In the genomic region with DNA sequence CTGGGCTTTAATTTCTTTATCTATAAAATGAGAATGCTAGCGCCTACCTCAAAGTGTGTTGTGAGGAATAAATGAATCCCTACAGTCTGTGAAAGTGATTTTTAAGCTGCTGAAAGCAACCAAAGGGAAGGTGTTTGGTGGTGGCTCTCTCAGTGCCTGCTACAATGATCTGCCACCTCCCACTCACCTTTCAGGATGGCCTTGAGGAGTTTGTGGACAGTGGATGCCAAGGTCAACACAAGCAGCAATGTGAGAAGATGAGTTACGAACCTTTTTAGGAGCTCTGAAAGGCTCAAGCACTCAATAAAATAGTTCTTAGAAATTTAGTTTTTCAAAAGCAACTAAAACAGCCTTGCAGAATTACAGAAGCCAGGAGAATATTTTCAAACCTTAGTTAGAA, we compare ENCODE assay signal across 27 cellular contexts.
"Had no signal": no experiment of that assay in that cellular context is flagged by ENCODE, and none has a peak within 500 bp of the region (broad histone marks: within the 10 kb centered on the region; RNA-seq: fewer than 3 reads in every experiment).

No MANE protein-coding gene starts in this region.

- H3K27me3 Mint-ChIP-seq: progenitor cell of endocrine pancreas, type B pancreatic cell had no signal

- H3K4me3 Mint-ChIP-seq: immature natural killer cell; mesothelial cell of epicardium; naive B cell; natural killer cell; stimulated activated effector memory CD8-positive, alpha-beta T cell treated with anti-CD3 and anti-CD28 coated beads, Interleukin-12 subunit alpha, Interleukin-12 subunit beta, amount 100 ng/mL, for 72 hours; stimulated activated naive CD8-positive, alpha-beta T cell treated with anti-CD3 and anti-CD28 coated beads, Interleukin-15, Interleukin-2, amounts not matched to agents 100 ng/mL and 50 ng/mL, for 24 hours; type B pancreatic cell had no signal

- H3K36me3 Mint-ChIP-seq: immature natural killer cell; mesothelial cell of epicardium; naive B cell; natural killer cell; stimulated activated effector memory CD8-positive, alpha-beta T cell treated with anti-CD3 and anti-CD28 coated beads, Interleukin-12 subunit alpha, Interleukin-12 subunit beta, amount 100 ng/mL, for 72 hours; type B pancreatic cell had no signal

- H3K9me3 ChIP-seq: left ventricle myocardium inferior, ovary, right atrium auricular region, suprapubic skin, thoracic aorta, tibial nerve, vagina had no signal

- H3K36me3 ChIP-seq: left ventricle myocardium inferior, ovary, right atrium auricular region, suprapubic skin, thoracic aorta, tibial nerve, vagina had no signal

- H3K4me1 Mint-ChIP-seq: immature natural killer cell; naive B cell; stimulated activated effector memory CD8-positive, alpha-beta T cell treated with anti-CD3 and anti-CD28 coated beads, Interleukin-12 subunit alpha, Interleukin-12 subunit beta, amount 100 ng/mL, for 72 hours had no signal

- H3K27ac Mint-ChIP-seq: immature natural killer cell; mesothelial cell of epicardium; naive B cell; natural killer cell; progenitor cell of endocrine pancreas; stimulated activated effector memory CD8-positive, alpha-beta T cell treated with anti-CD3 and anti-CD28 coated beads, Interleukin-12 subunit alpha, Interleukin-12 subunit beta, amount 100 ng/mL, for 72 hours; stimulated activated naive CD8-positive, alpha-beta T cell treated with anti-CD3 and anti-CD28 coated beads, Interleukin-15, Interleukin-2, amounts not matched to agents 100 ng/mL and 50 ng/mL, for 24 hours had no signal

- H3K9me3 Mint-ChIP-seq: immature natural killer cell; natural killer cell; stimulated activated effector memory CD8-positive, alpha-beta T cell treated with anti-CD3 and anti-CD28 coated beads, Interleukin-12 subunit alpha, Interleukin-12 subunit beta, amount 100 ng/mL, for 72 hours; stimulated activated naive CD8-positive, alpha-beta T cell treated with anti-CD3 and anti-CD28 coated beads, Interleukin-15, Interleukin-2, amounts not matched to agents 100 ng/mL and 50 ng/mL, for 24 hours had no signal

- H3K4me1 ChIP-seq: right atrium auricular region, tibial nerve, vagina had no signal

- ATAC-seq: left colon; natural killer cell; sciatic nerve; stimulated activated effector memory CD8-positive, alpha-beta T cell treated with anti-CD3 and anti-CD28 coated beads, Interleukin-12 subunit alpha, Interleukin-12 subunit beta, amount 100 ng/mL, for 72 hours had no signal

- H3K4me3 ChIP-seq: left ventricle myocardium inferior, lung, ovary, right atrium auricular region, skin epidermis, suprapubic skin, thoracic aorta, tibial nerve, vagina had no signal

- DNase-seq: hypothalamus; immature natural killer cell; kidney; left colon; left ventricle myocardium inferior; mesendoderm; naive B cell; natural killer cell; ovary; stimulated activated CD4-positive, alpha-beta T cell treated with anti-CD3 and anti-CD28 coated beads, Interleukin-12 subunit alpha, Interleukin-12 subunit beta, amount 100 ng/mL, for 4 hours; stimulated activated CD4-positive, alpha-beta T cell treated with anti-CD3 and anti-CD28 coated beads, Interleukin-15, amount 100 ng/mL, for 24 hours; stimulated activated CD4-positive, alpha-beta T cell treated with anti-CD3 and anti-CD28 coated beads, Interleukin-2, amount 100 ng/mL, for 24 hours; stimulated activated CD4-positive, alpha-beta T cell treated with anti-CD3 and anti-CD28 coated beads, Interleukin-4, amount 100 ng/mL, for 1 hour; stimulated activated naive CD4-positive, alpha-beta T cell had no signal

- H3K27ac ChIP-seq: left ventricle myocardium inferior, ovary, right atrium auricular region, skin epidermis, thoracic aorta, tibial nerve, vagina had no signal

- H3K27me3 ChIP-seq: ovary, right atrium auricular region, suprapubic skin, tibial nerve, vagina had no signal
